Comparison of ENCODE assay signal across 8 cellular contexts in genomic region chr9:35791321-35791921, GRCh38. TPM values are rescaled to one million over a fixed set of nuclear protein-coding genes. Genes with fewer than 3 reads are reported as not detected.
DNase-seq lines count a peak whose midpoint lies in the region; ATAC-seq and TF ChIP-seq lines count a peak whose summit lies in the region.

NPR2 (plus strand) TSS chr9:35791591; CDS start chr9:35792409, 818 bp downstream.

- no peaks in the 10 kb centered on the region for H3K9me3 Mint-ChIP-seq in Calu3 (ENCODE audit: low read depth, unreplicated experiment)

- H3K4me3 ChIP-seq in psoas muscle, result peak within 1 kb of the TSS; percentile 79

- BruUV-seq in Calu3 (replicated peaks; lab: Mats Ljungman, UMichigan), result no TSS peak

- H3K4me1 ChIP-seq in psoas muscle, result peaks cover 35% of the 10 kb centered on the region

- 7 to 25% (median 15%) methylated on average over 15 to 61 of the region's 62 CpGs for WGBS in adipose tissue, 3 donors
- WGBS in psoas muscle, 3 donors, result 4 to 5% (median 4%) methylated on average over 16 to 60 of the region's 62 CpGs

- H3K27me3 Mint-ChIP-seq in Calu3 (ENCODE audit: unreplicated experiment), result no peaks in the 10 kb centered on the region

- no peak within 1 kb of the TSS for H3K27ac Mint-ChIP-seq in Calu3 (ENCODE audit: unreplicated experiment)

- H3K36me3 ChIP-seq in psoas muscle (ENCODE audit: insufficient read depth in 1 of 2, low read depth in 1 of 2), result no peaks in the 10 kb centered on the region

- no peaks in the 10 kb centered on the region for H3K9me3 ChIP-seq in psoas muscle

- TF ChIP-seq CTCF in Calu3 (IDR thresholded peaks at IDR 0.05; ENCODE audit: unreplicated experiment) (no peak), psoas muscle (IDR thresholded peaks at IDR 0.05) (no peak)

- intact Hi-C loops in Calu3 (cut with micrococcal nuclease; ENCODE audit: unreplicated experiment) (no loop called here), left ventricle myocardium superior (cut with micrococcal nuclease) (no loop called here), psoas muscle (cut with DNase I) (loop anchor here in 1 of 2 donors (1.0 to 2.0 kb wide), 2 partner anchors 35 to 89 kb away; no protein-coding TSS in a partner anchor)

- ATAC-seq in left ventricle myocardium superior, result peak; percentile 83
- ATAC-seq in psoas muscle, result peak; percentile 61 to 76 (median 70)
- ATAC-seq in HG03280 (IDR thresholded peaks at IDR 0.05; ENCODE audit: unreplicated experiment), result no peak

- CTCF ChIA-PET in Calu3 (lab: Charles Lee), result no interaction called here

- peaks cover 18% of the 10 kb centered on the region for H3K4me1 Mint-ChIP-seq in Calu3 (ENCODE audit: low read depth, unreplicated experiment)

- no peak within 1 kb of the TSS for H3K27ac ChIP-seq in adipose tissue (ENCODE audit: low read depth, low read length)
- peak within 1 kb of the TSS; percentile 88 for H3K27ac ChIP-seq in psoas muscle

- no peak for DNase-seq in Calu3
- peak; percentile 79 for DNase-seq in left ventricle myocardium superior
- peak; percentile 61 to 77 for DNase-seq in psoas muscle
- DNase-seq in NCI-H1417 (lab: John Stamatoyannopoulos, UW), result no peak
- no peak for DNase-seq in NCI-H2196 treated with DMSO at 0.1 percent for 48 hours (lab: John Stamatoyannopoulos, UW; ENCODE audit: unreplicated experiment)
- DNase-seq in Ammon's horn (ENCODE audit: low spot score), result no peak

- H3K4me3 Mint-ChIP-seq in Calu3 (ENCODE audit: low read depth, unreplicated experiment), result no peak within 1 kb of the TSS

- no peaks in the 10 kb centered on the region for H3K27me3 ChIP-seq in psoas muscle (ENCODE audit: insufficient read depth in 3 of 3, low read length in 2 of 3)

- H3K36me3 Mint-ChIP-seq in Calu3 (ENCODE audit: insufficient read depth, unreplicated experiment), result peaks cover 6% of the 10 kb centered on the region

RNA-seq across cellular contexts. Expression of gene NPR2, which starts in this region (rescaled TPM):
- total RNA-seq in Calu3 (2022) (16.8 and 19.2 TPM in 2 replicates), left ventricle myocardium superior (24.6 TPM), psoas muscle (10 to 100 TPM; 14.7 to 28.4 (median 18.3) TPM)
- polyA plus RNA-seq in adipose tissue (10 to 100 TPM in 2 of 3 donors, 1 to 10 TPM in 1; 4.9 to 27.1 (median 18.3) TPM), psoas muscle (10 to 100 TPM in 1 of 3 donors, 1 to 10 TPM in 2; 8.7 to 27.2 (median 9.2) TPM)

Comparison
In these comparisons a context has a peak if more than half of its experiments do, and no peak if none do; other contexts are left out.
1. DNase-seq: peak in left ventricle myocardium superior (single experiment) and psoas muscle (2 of 2); none in Calu3 (single experiment), NCI-H1417 (0 of 3), NCI-H2196 treated with DMSO at 0.1 percent for 48 hours (single experiment) and Ammon's horn (single experiment).